ENCODE assay signal across 9 cellular contexts in genomic region chr1:67723620-67724019, GRCh38. TPM values are rescaled to one million over a fixed set of nuclear protein-coding genes. Genes with fewer than 3 reads are reported as not detected.
A peak's percentile ranks its signal among the peaks of the same experiment; 100 is the strongest.
DNase-seq lines count a peak whose midpoint lies in the region; ATAC-seq, FAIRE-seq and TF ChIP-seq lines count a peak whose summit lies in the region.
"Had no signal": no experiment of that assay in that cellular context is flagged by ENCODE, and none has a peak within 500 bp of the region (broad histone marks: within the 10 kb centered on the region; RNA-seq: fewer than 3 reads in every experiment).

No MANE protein-coding gene starts in this region.

- peak; percentile 40 for TF ChIP-seq POLR2A in endothelial cell of umbilical vein (IDR thresholded peaks at IDR 0.05; ENCODE audit: low read depth, low read length)

- H2AFZ ChIP-seq in ACC112 (ENCODE audit: low read length, unreplicated experiment) (no peak overlapping the region), endothelial cell of umbilical vein (ENCODE audit: low read depth, low read length) (no peak overlapping the region)

- BruUV-seq in endothelial cell of umbilical vein (replicated peaks; lab: Mats Ljungman, UMichigan), result no TSS peak

- H3K4me1 ChIP-seq in ACC112 (ENCODE audit: control insufficient read depth, insufficient read depth, low read length, unreplicated experiment), result peaks cover 64% of the 10 kb centered on the region
- peaks cover 68% of the 10 kb centered on the region for H3K4me1 ChIP-seq in endothelial cell of umbilical vein (ENCODE audit: control insufficient read depth, extremely low read depth, insufficient read depth, low read length)

- H3K9me3 ChIP-seq in endothelial cell of umbilical vein (replicated peaks; ENCODE audit: control insufficient read depth, insufficient read depth, low read length), result no peaks in the 10 kb centered on the region
- H3K9me3 ChIP-seq: neutrophil had no signal

- POLR2A ChIA-PET in endothelial cell of umbilical vein (lab: Charles Lee), result interaction anchor here (1.0 to 1.8 kb wide), 4 partner anchors 10 to 39 kb away, joined by 3 to 7 read pairs (median 6); partner anchors contain the start of gene GADD45A

- no peaks in the 10 kb centered on the region for H4K20me1 ChIP-seq in endothelial cell of umbilical vein (replicated peaks; ENCODE audit: control insufficient read depth, extremely low read depth, insufficient read depth, low read length)

- DNase-seq in endothelial cell of umbilical vein (ENCODE audit: low read depth, low spot score), result peak; percentile 97
- DNase-seq in stromal cell of bone marrow (ENCODE audit: low read depth), result peak; percentile 59
- no peak for DNase-seq in T-helper 9 cell
- no peak for DNase-seq in iPS-NIHi7 (ENCODE audit: extremely low spot score)
- DNase-seq in NCI-H748 (lab: John Stamatoyannopoulos, UW; ENCODE audit: unreplicated experiment), result no peak

- intact Hi-C loops in endothelial cell of umbilical vein (cut with micrococcal nuclease), result loop anchor here (1.0 to 10.0 kb wide), 4 partner anchors 10 to 459 kb away; no protein-coding TSS in a partner anchor

- TF ChIP-seq CTCF in endothelial cell of umbilical vein (IDR thresholded peaks at IDR 0.05; ENCODE audit: extremely low read depth in 1 of 2, insufficient read depth in 1 of 2, low read depth in 1 of 2, low read length in 2 of 2), result no peak

- H3K36me3 ChIP-seq in ACC112 (ENCODE audit: insufficient read depth, low read length) (no peaks in the 10 kb centered on the region), endothelial cell of umbilical vein (ENCODE audit: control insufficient read depth in 2 of 2, extremely low read depth in 1 of 2, insufficient read depth in 2 of 2, low read length in 2 of 2) (peaks cover 0 to 2% of the 10 kb centered on the region in 2 experiments)
- H3K36me3 ChIP-seq: neutrophil had no signal

- peaks cover 58% of the 10 kb centered on the region for H3K79me2 ChIP-seq in ACC112 (ENCODE audit: control insufficient read depth, insufficient read depth, low read length, unreplicated experiment)
- peaks cover 29% of the 10 kb centered on the region for H3K79me2 ChIP-seq in endothelial cell of umbilical vein (ENCODE audit: control insufficient read depth, insufficient read depth, low read length)

- H3K27me3 ChIP-seq in ACC112 (ENCODE audit: insufficient read depth, low read length) (no peaks in the 10 kb centered on the region), endothelial cell of umbilical vein (ENCODE audit: control insufficient read depth in 2 of 2, insufficient read depth in 2 of 2, low read length in 2 of 2) (no peaks in the 10 kb centered on the region)
- H3K27me3 ChIP-seq: neutrophil had no signal

- CTCF ChIA-PET in endothelial cell of umbilical vein (lab: Charles Lee), result interaction anchor here (1.0 to 2.9 kb wide), 10 partner anchors 10 to 191 kb away, joined by 3 to 16 read pairs (median 6); no protein-coding TSS in a partner anchor

- peak; percentile 56 for ATAC-seq in GM21360 (IDR thresholded peaks at IDR 0.05; ENCODE audit: unreplicated experiment)
- peak; percentile 53 for ATAC-seq in HG03521 (IDR thresholded peaks at IDR 0.05; ENCODE audit: unreplicated experiment)

- H3K4me3 ChIP-seq in ACC112 (ENCODE audit: low read depth, low read length) (peak overlapping the region; percentile 44; the same call in 1 of the 2 replicates), endothelial cell of umbilical vein (replicated peaks in 1 of 3; ENCODE audit: insufficient read depth in 1 of 3, low read depth in 1 of 3, low read length in 3 of 3) (peak overlapping the region in 1 of 3 experiments; percentile 17)

- peak overlapping the region; percentile 63 for H3K4me2 ChIP-seq in endothelial cell of umbilical vein (ENCODE audit: insufficient read depth, low read length)

- no peaks in the 10 kb centered on the region for H3K9me1 ChIP-seq in endothelial cell of umbilical vein (replicated peaks; ENCODE audit: control insufficient read depth, extremely low read depth, insufficient read depth, low read length)

- dilution Hi-C loops in endothelial cell of umbilical vein (cut with MboI; ENCODE audit: extremely low pct_ligation_motif_present, low sequenced_read_pairs), result no loop called here

- peak overlapping the region; percentile 67 for H3K9ac ChIP-seq in endothelial cell of umbilical vein (replicated peaks; ENCODE audit: extremely low read depth, insufficient read depth, low read length)

- peak overlapping the region; percentile 93 for H3K27ac ChIP-seq in ACC112 (ENCODE audit: low read depth, low read length)
- peak overlapping the region; percentile 95 for H3K27ac ChIP-seq in endothelial cell of umbilical vein (ENCODE audit: insufficient read depth, low read depth, low read length)
- H3K27ac ChIP-seq: neutrophil had no signal

- FAIRE-seq in endothelial cell of umbilical vein (lab: Jason Lieb, UNC), result peak; percentile 85

TF ChIP-seq in endothelial cell of umbilical vein, 7 proteins besides CTCF, POLR2A, EP300 and RAD21:
- TF ChIP-seq MYC (IDR thresholded peaks at IDR 0.05; ENCODE audit: low read depth, low read length) (no peak), EZH2 (IDR thresholded peaks at IDR 0.05; ENCODE audit: borderline replicate concordance, low read depth, low read length, severe bottlenecking) (no peak), FOS (IDR thresholded peaks at IDR 0.05; ENCODE audit: borderline replicate concordance, insufficient read depth, low read length) (peak; percentile 97), JUN (IDR thresholded peaks at IDR 0.05; ENCODE audit: borderline replicate concordance, insufficient read depth, insufficient read length, low read depth) (peak; percentile 77), GATA2 (IDR thresholded peaks at IDR 0.05; ENCODE audit: insufficient read depth, insufficient read length, low read depth, low read length) (peak; percentile 92), POLR2AphosphoS5 (IDR thresholded peaks at IDR 0.05; ENCODE audit: insufficient read depth, low read depth, low read length) (peak; percentile 71)
- TF ChIP-seq, protein P1, sequence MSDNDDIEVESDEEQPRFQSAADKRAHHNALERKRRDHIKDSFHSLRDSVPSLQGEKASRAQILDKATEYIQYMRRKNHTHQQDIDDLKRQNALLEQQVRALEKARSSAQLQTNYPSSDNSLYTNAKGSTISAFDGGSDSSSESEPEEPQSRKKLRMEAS (IDR thresholded peaks at IDR 0.05; ENCODE audit: insufficient read depth, insufficient read length), result no peak

RNA-seq across cellular contexts. Expression of gene GADD45A, which starts 38.6 kb away (rescaled TPM):
- 77.4 and 91.6 TPM in 2 replicates for total RNA-seq in endothelial cell of umbilical vein
- polyA plus RNA-seq in endothelial cell of umbilical vein, result 54.9 and 87.6 TPM in 2 replicates
- polyA plus RNA-seq in endothelial cell of umbilical vein (2011; cell fraction: cytosol; rRNA removed), result 78.4 and 85.9 TPM in 2 replicates
- 237 and 327 TPM in 2 replicates for polyA plus RNA-seq in endothelial cell of umbilical vein (2011; cell fraction: nucleus; rRNA removed)
- polyA plus RNA-seq in endothelial cell of umbilical vein (2012), result 104 and 119 TPM in 2 replicates
- 16.1 and 31.1 TPM in 2 replicates for polyA minus RNA-seq in endothelial cell of umbilical vein
- 8.3 TPM for polyA minus RNA-seq in endothelial cell of umbilical vein (2011; cell fraction: cytosol; rRNA and poly(A)+ RNA removed)
- polyA minus RNA-seq in endothelial cell of umbilical vein (2011; cell fraction: nucleus; rRNA and poly(A)+ RNA removed), result 71.4 and 153 TPM in 2 replicates

Comparison
In these comparisons a context has a peak if more than half of its experiments do, and no peak if none do; other contexts are left out.
1. DNase-seq: peak in endothelial cell of umbilical vein (single experiment) and stromal cell of bone marrow (single experiment); none in T-helper 9 cell (single experiment), iPS-NIHi7 (single experiment) and NCI-H748 (single experiment).